In genomic region chr7:113154128-113154527, GRCh38 we compare ENCODE assay signal across 3 cellular contexts.
"Had no signal": no experiment of that assay in that cellular context is flagged by ENCODE, and none has a peak within 500 bp of the region (broad histone marks: within the 10 kb centered on the region; RNA-seq: fewer than 3 reads in every experiment).

No MANE protein-coding gene starts in this region.

- H3K4me3 ChIP-seq: GM12878 had no signal

- DNase-seq: GDM1, GF-D8 had no signal
